Comparison of ENCODE assay signal across 32 cellular contexts in genomic region chr6:51342393-51342792, GRCh38.
"Had no signal": no experiment of that assay in that cellular context is flagged by ENCODE, and none has a peak within 500 bp of the region (broad histone marks: within the 10 kb centered on the region; RNA-seq: fewer than 3 reads in every experiment).

No MANE protein-coding gene starts in this region.

- FAIRE-seq: astrocyte had no signal

- DNase-seq: activated effector memory CD4-positive, alpha-beta T cell treated with anti-CD3 and anti-CD28 coated beads, Interleukin-2, amount 50 U/mL, for 16 hours; activated effector memory CD4-positive, alpha-beta T cell treated with Interleukin-2 at 50 U/mL for 16 hours; activated gamma-delta T cell; activated gamma-delta T cell treated with Interleukin-2 at 50 U/mL for 16 hours; activated naive CD4-positive, alpha-beta T cell; activated naive CD4-positive, alpha-beta T cell treated with anti-CD3 and anti-CD28 coated beads for 36 hours; activated naive CD4-positive, alpha-beta T cell treated with anti-CD3 and anti-CD28 coated beads, Interleukin-2, amount 10 ng/mL, durations not matched to agents 7 days and 5 days; activated naive CD4-positive, alpha-beta T cell treated with anti-CD3 and anti-CD28 coated beads, Interleukin-2, amount 50 U/mL, for 16 hours; activated naive CD4-positive, alpha-beta T cell treated with Interleukin-2 at 50 U/mL for 16 hours; activated naive CD8-positive, alpha-beta T cell treated with anti-CD3 and anti-CD28 coated beads for 36 hours; activated naive CD8-positive, alpha-beta T cell treated with anti-CD3 and anti-CD28 coated beads, Interleukin-2, amount 10 ng/mL, durations not matched to agents 7 days and 5 days; activated naive CD8-positive, alpha-beta T cell treated with anti-CD3 and anti-CD28 coated beads, Interleukin-2, amount 50 U/mL, for 24 hours; activated T-cell treated with anti-CD3 and anti-CD28 coated beads, Interleukin-2, amount 50 U/mL, for 24 hours; activated T-cell treated with anti-CD3 and anti-CD28 coated beads, Interleukin-2, amount 50 U/mL, for 4 hours; activated T-cell treated with anti-CD3 and anti-CD28 coated beads, Interleukin-2, amount 50 U/mL, for 48 hours; activated T-cell treated with anti-CD3 and anti-CD28 coated beads, Interleukin-2, amount 50 U/mL, for 72 hours; adrenal gland; amniotic stem cell; amygdala; anterior cingulate cortex; aorta; body of pancreas; brain microvascular endothelial cell; caudate nucleus; central memory CD4-positive, alpha-beta T cell; cerebellar nuclear complex had no signal

- H3K9me3 ChIP-seq: adrenal gland, body of pancreas had no signal

- H3K27ac ChIP-seq: adrenal gland, ascending aorta, body of pancreas, brain microvascular endothelial cell, breast epithelium, cardiac muscle cell had no signal

- H3K4me1 ChIP-seq: adrenal gland, ascending aorta, body of pancreas, breast epithelium had no signal

- H3K36me3 ChIP-seq: adrenal gland, ascending aorta, brain microvascular endothelial cell, breast epithelium, cardiac muscle cell had no signal

- H3K4me3 ChIP-seq: adrenal gland, ascending aorta, body of pancreas, breast epithelium, cardiac muscle cell had no signal

- H3K27me3 ChIP-seq: adrenal gland, ascending aorta, body of pancreas, brain microvascular endothelial cell, breast epithelium, cardiac muscle cell had no signal

- ATAC-seq: activated naive CD4-positive, alpha-beta T cell treated with anti-CD3 and anti-CD28 coated beads, Interleukin-2, amount 50 U/mL, for 72 hours; activated naive CD8-positive, alpha-beta T cell treated with anti-CD3 and anti-CD28 coated beads, Interleukin-2, amount 50 U/mL, for 24 hours; activated T-cell treated with anti-CD3 and anti-CD28 coated beads, Interleukin-2, amount 50 U/mL, for 4 hours; activated T-cell treated with anti-CD3 and anti-CD28 coated beads, Interleukin-2, amount 50 U/mL, for 72 hours; activated T-helper 17 cell treated with anti-CD3 and anti-CD28 coated beads, Interleukin-2, amount 50 U/mL, for 72 hours; body of pancreas had no signal
